ENCODE assay signal across 2 cellular contexts in the genomic region with DNA sequence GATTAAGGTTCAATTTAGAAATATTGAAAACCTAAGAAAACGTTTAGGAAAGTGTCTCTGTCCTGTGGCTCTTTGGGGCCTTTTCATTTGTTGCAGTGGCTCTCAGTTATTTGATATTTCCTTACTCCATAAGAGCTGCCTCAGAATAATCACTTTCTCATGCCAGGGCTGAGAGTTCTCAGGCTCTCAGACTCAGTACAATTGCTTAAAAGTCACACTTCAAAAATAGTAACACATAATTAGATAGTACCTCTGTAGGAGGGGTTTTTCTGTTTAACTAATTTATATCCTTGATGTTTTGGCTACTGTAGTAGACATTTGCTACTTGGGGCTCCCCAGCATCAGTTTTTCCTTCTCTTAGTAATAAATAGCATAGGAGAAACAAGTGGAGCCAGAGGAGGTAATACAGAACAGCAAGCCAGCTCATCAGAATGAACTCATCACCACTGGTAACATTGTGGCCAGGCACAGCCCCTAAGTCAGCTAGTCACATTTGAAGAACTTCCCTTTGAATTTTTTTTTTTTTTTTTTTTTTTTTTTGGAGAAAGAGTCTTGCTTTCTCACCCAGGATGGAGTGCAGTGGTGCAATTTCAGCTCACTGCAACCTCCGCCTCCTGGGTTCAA.
A peak's percentile ranks its signal among the peaks of the same experiment; 100 is the strongest.
TF ChIP-seq lines count a peak whose summit lies in the region.

No MANE protein-coding gene starts in this region.

TF ChIP-seq in IMR-90, 13 proteins besides CTCF, POLR2A, EP300 and RAD21:
- no peak for TF ChIP-seq NFE2L2 (IDR thresholded peaks at IDR 0.05; ENCODE audit: low read depth, low read length)
- TF ChIP-seq MXI1 (IDR thresholded peaks at IDR 0.05; ENCODE audit: borderline replicate concordance, low read depth, low read length) = no peak
- TF ChIP-seq MAFK (IDR thresholded peaks at IDR 0.05; ENCODE audit: low read depth, low read length) = no peak
- no peak for TF ChIP-seq CHD1 (IDR thresholded peaks at IDR 0.05; ENCODE audit: low read depth, low read length)

TF ChIP-seq in GM12878, 131 proteins besides CTCF, POLR2A, EP300 and RAD21:
- TF ChIP-seq YY1 (IDR thresholded peaks at IDR 0.05; ENCODE audit: low read depth, low read length) (no peak), SPI1 (IDR thresholded peaks at IDR 0.05; ENCODE audit: borderline replicate concordance, insufficient read depth, low read depth, low read length) (no peak), MEF2B (IDR thresholded peaks at IDR 0.05; ENCODE audit: partially characterized antibody, poor library complexity, severe bottlenecking) (peak; percentile 39)
